32 cellular contexts compared by ENCODE assay signal in genomic region chr5:95872333-95873268, GRCh38. TPM values are rescaled to one million over a fixed set of nuclear protein-coding genes. Genes with fewer than 3 reads are reported as not detected.
A peak's percentile ranks its signal among the peaks of the same experiment; 100 is the strongest.
DNase-seq lines count a peak whose midpoint lies in the region; ATAC-seq, FAIRE-seq and TF ChIP-seq lines count a peak whose summit lies in the region.
"Had no signal": no experiment of that assay in that cellular context is flagged by ENCODE, and none has a peak within 500 bp of the region (broad histone marks: within the 10 kb centered on the region; RNA-seq: fewer than 3 reads in every experiment).

No MANE protein-coding gene starts in this region.

- H3K79me2 ChIP-seq in trophoblast cell (ENCODE audit: control insufficient read depth, insufficient read depth, low read length, poor library complexity), result no peaks in the 10 kb centered on the region

- no peak overlapping the region for H3K4me2 ChIP-seq in trophoblast cell (ENCODE audit: low read length)

- H4K91ac ChIP-seq in trophoblast cell (ENCODE audit: low read depth, low read length), result no peak overlapping the region

- peaks cover 42% of the 10 kb centered on the region for H3K4me1 Mint-ChIP-seq in activated naive CD4-positive, alpha-beta T cell treated with anti-CD3 and anti-CD28 coated beads, Interleukin-2, amount 50 U/mL, for 24 hours
- peaks cover 31% of the 10 kb centered on the region for H3K4me1 Mint-ChIP-seq in activated CD8-positive, alpha-beta T cell treated with anti-CD3 and anti-CD28 coated beads, Interleukin-2, amount 10 ng/mL, durations not matched to agents 7 days and 5 days (ENCODE audit: low read depth)

- POLR2A ChIA-PET in activated CD8-positive, alpha-beta T cell treated with anti-CD3 and anti-CD28 coated beads, Interleukin-2, amount 10 ng/mL, durations not matched to agents 7 days and 5 days (lab: Charles Lee), result no interaction called here

- H4K12ac ChIP-seq in trophoblast cell (ENCODE audit: low read depth, low read length), result no peak overlapping the region

- no peak for TF ChIP-seq CTCF in body of pancreas (IDR thresholded peaks at IDR 0.05)
- no peak for TF ChIP-seq CTCF in D721Med (IDR thresholded peaks at IDR 0.05; ENCODE audit: insufficient read depth, missing control alignments)

- H3K9ac ChIP-seq in trophoblast cell (ENCODE audit: low read length), result no peak overlapping the region
- H3K9ac ChIP-seq: KMS-11 had no signal

- no peak overlapping the region for H3K4me3 Mint-ChIP-seq in activated naive CD4-positive, alpha-beta T cell treated with anti-CD3 and anti-CD28 coated beads, Interleukin-2, amount 50 U/mL, for 24 hours
- H3K4me3 Mint-ChIP-seq in activated CD8-positive, alpha-beta T cell treated with anti-CD3 and anti-CD28 coated beads, Interleukin-2, amount 10 ng/mL, durations not matched to agents 7 days and 5 days, result no peak overlapping the region
- H3K4me3 Mint-ChIP-seq: CD4-positive, alpha-beta T cell; dendritic cell treated with granulocyte-macrophage colony-stimulating factor and Interleukin-4, amounts not matched to agents 40 ng/mL and 50 ng/mL, for 4 days; naive B cell; stimulated activated effector memory CD8-positive, alpha-beta T cell treated with anti-CD3 and anti-CD28 coated beads, Interleukin-12 subunit alpha, Interleukin-12 subunit beta, amount 100 ng/mL, for 72 hours had no signal

- no peaks in the 10 kb centered on the region for H3K79me1 ChIP-seq in trophoblast cell (ENCODE audit: low read length)

- CTCF ChIA-PET in activated CD8-positive, alpha-beta T cell treated with anti-CD3 and anti-CD28 coated beads, Interleukin-2, amount 10 ng/mL, durations not matched to agents 7 days and 5 days (lab: Charles Lee), result interaction anchor here (1.2 to 1.3 kb wide), 2 partner anchors 89 to 92 kb away, joined by 3 read pairs; partner anchors contain the start of gene ELL2

- no peak overlapping the region for H2AK5ac ChIP-seq in trophoblast cell (ENCODE audit: low read length)

- 54 to 71% methylated on average over 6 of the region's 6 CpGs for WGBS in body of pancreas, 2 donors
- no CpG with 5 or more reads among the region's 6 CpGs for WGBS in trophoblast cell (ENCODE audit: extremely low coverage, insufficient coverage, insufficient read length)

- H3K4me1 ChIP-seq in body of pancreas (peaks cover 6% of the 10 kb centered on the region), trophoblast cell (ENCODE audit: control insufficient read depth in 1 of 2, insufficient read depth in 2 of 2, low read length in 2 of 2) (peaks cover 6 to 10% of the 10 kb centered on the region in 2 experiments)
- H3K4me1 ChIP-seq: prostate gland had no signal

- H3K36me3 Mint-ChIP-seq in activated naive CD4-positive, alpha-beta T cell treated with anti-CD3 and anti-CD28 coated beads, Interleukin-2, amount 50 U/mL, for 24 hours, result peaks cover 1% of the 10 kb centered on the region
- H3K36me3 Mint-ChIP-seq in activated CD8-positive, alpha-beta T cell treated with anti-CD3 and anti-CD28 coated beads, Interleukin-2, amount 10 ng/mL, durations not matched to agents 7 days and 5 days (ENCODE audit: low read depth), result peaks cover 9% of the 10 kb centered on the region
- H3K36me3 Mint-ChIP-seq: naive B cell; stimulated activated effector memory CD8-positive, alpha-beta T cell treated with anti-CD3 and anti-CD28 coated beads, Interleukin-12 subunit alpha, Interleukin-12 subunit beta, amount 100 ng/mL, for 72 hours had no signal

- DNase-seq in activated naive CD4-positive, alpha-beta T cell treated with Interleukin-2 at 50 U/mL for 16 hours, result no peak
- DNase-seq in GM19239 (ENCODE audit: insufficient read length, low spot score), result no peak
- DNase-seq in body of pancreas, result no peak
- DNase-seq in trophoblast cell, result no peak
- DNase-seq in activated CD8-positive, alpha-beta T cell treated with anti-CD3 and anti-CD28 coated beads, Interleukin-2, amount 10 ng/mL, durations not matched to agents 7 days and 5 days, result no peak
- no peak for DNase-seq in D721Med (ENCODE audit: insufficient read length, low spot score)
- DNase-seq: activated CD4-positive, alpha-beta T cell treated with anti-CD3 and anti-CD28 coated beads, Interleukin-2, amount 50 U/mL, for 48 hours; activated CD4-positive, CD25-positive, alpha-beta regulatory T cell treated with anti-CD3 and anti-CD28 coated beads, Interleukin-2, amount 50 U/mL, for 72 hours; CD4-positive, alpha-beta T cell; central memory CD4-positive, alpha-beta T cell; DND-41; heart right ventricle; kidney; lower lobe of right lung; MG63; midbrain; naive B cell; NCI-H2029; NCI-H524; NK-92 treated with Interleukin-12 subunit alpha and Interleukin-12 subunit beta, amount 100 ng/mL, for 24 hours; PC-3 had no signal

- H3K27me3 Mint-ChIP-seq in activated naive CD4-positive, alpha-beta T cell treated with anti-CD3 and anti-CD28 coated beads, Interleukin-2, amount 50 U/mL, for 24 hours, result no peaks in the 10 kb centered on the region
- no peaks in the 10 kb centered on the region for H3K27me3 Mint-ChIP-seq in activated CD8-positive, alpha-beta T cell treated with anti-CD3 and anti-CD28 coated beads, Interleukin-2, amount 10 ng/mL, durations not matched to agents 7 days and 5 days (ENCODE audit: low read depth)
- H3K27me3 Mint-ChIP-seq: dendritic cell treated with granulocyte-macrophage colony-stimulating factor and Interleukin-4, amounts not matched to agents 40 ng/mL and 50 ng/mL, for 4 days; naive B cell had no signal

- H3K4ac ChIP-seq in trophoblast cell (ENCODE audit: low read depth, low read length), result no peak overlapping the region

- intact Hi-C loops in body of pancreas (cut with DNase I), result no loop called here

- H3K27ac Mint-ChIP-seq in activated naive CD4-positive, alpha-beta T cell treated with anti-CD3 and anti-CD28 coated beads, Interleukin-2, amount 50 U/mL, for 24 hours, result peak overlapping the region; percentile 20
- H3K27ac Mint-ChIP-seq in activated CD8-positive, alpha-beta T cell treated with anti-CD3 and anti-CD28 coated beads, Interleukin-2, amount 10 ng/mL, durations not matched to agents 7 days and 5 days, result no peak overlapping the region
- H3K27ac Mint-ChIP-seq: activated T-helper 2 cell treated with anti-CD3 and anti-CD28 coated beads, Interferon-gamma antibody, Interleukin-2, Interleukin-4, amounts not matched to agents 10 μg/mL and 5 μg/mL and 100 μg/mL, durations not matched to agents 14 hours and 24 hours and 36 hours; CD4-positive, alpha-beta T cell; dendritic cell treated with granulocyte-macrophage colony-stimulating factor and Interleukin-4, amounts not matched to agents 40 ng/mL and 50 ng/mL, for 4 days; stimulated activated effector memory CD8-positive, alpha-beta T cell treated with anti-CD3 and anti-CD28 coated beads, Interleukin-12 subunit alpha, Interleukin-12 subunit beta, amount 100 ng/mL, for 72 hours had no signal

- H3K27ac ChIP-seq in body of pancreas, result no peak overlapping the region
- H3K27ac ChIP-seq in trophoblast cell (ENCODE audit: low read depth, low read length), result no peak overlapping the region
- H3K27ac ChIP-seq: heart right ventricle, KMS-11, lower lobe of right lung, prostate gland, suprapubic skin had no signal

- H3K18ac ChIP-seq in trophoblast cell (ENCODE audit: low read length), result no peak overlapping the region

- H3K36me3 ChIP-seq in body of pancreas (replicated peaks in 1 of 2; ENCODE audit: insufficient read depth in 1 of 2, low read depth in 2 of 2), result no peaks in the 10 kb centered on the region
- H3K36me3 ChIP-seq in trophoblast cell (ENCODE audit: control insufficient read depth in 1 of 2, insufficient read depth in 2 of 2, low read length in 2 of 2), result no peaks in the 10 kb centered on the region
- H3K36me3 ChIP-seq: heart right ventricle, lower lobe of right lung, MG63, prostate gland, suprapubic skin had no signal

- H3K4me3 ChIP-seq in body of pancreas (no peak overlapping the region), trophoblast cell (ENCODE audit: low read depth, low read length) (peak overlapping the region; percentile 8)
- H3K4me3 ChIP-seq: heart right ventricle, lower lobe of right lung, MG63, prostate gland, suprapubic skin had no signal

- no peak overlapping the region for H3K23ac ChIP-seq in trophoblast cell (ENCODE audit: low read length)

- H3K14ac ChIP-seq in trophoblast cell (ENCODE audit: low read length), result no peak overlapping the region

- H2AFZ ChIP-seq in trophoblast cell (ENCODE audit: insufficient read depth, low read length, poor library complexity), result no peak overlapping the region

- TF ChIP-seq POLR2A in body of pancreas (IDR thresholded peaks at IDR 0.05), result no peak

- ATAC-seq in body of pancreas (peak; percentile 21), SK-N-SH treated with all-trans-retinoic acid at 6 μM for 48 hours (no peak)
- no peak for ATAC-seq in activated CD8-positive, alpha-beta T cell treated with anti-CD3 and anti-CD28 coated beads, Interleukin-2, amount 10 ng/mL, durations not matched to agents 7 days and 5 days
- ATAC-seq: lower lobe of right lung; PC-3; stimulated activated effector memory CD8-positive, alpha-beta T cell treated with anti-CD3 and anti-CD28 coated beads, Interleukin-12 subunit alpha, Interleukin-12 subunit beta, amount 100 ng/mL, for 72 hours had no signal

- H2BK12ac ChIP-seq in trophoblast cell (ENCODE audit: low read length), result no peak overlapping the region

- FAIRE-seq in GM19239 (lab: Jason Lieb, UNC) (peak; percentile 14), D721Med (lab: Jason Lieb, UNC) (no peak)
- FAIRE-seq: A204.1, astrocyte, H54, kidney had no signal

- H3K9me3 ChIP-seq in body of pancreas, result no peaks in the 10 kb centered on the region
- peaks cover 2% of the 10 kb centered on the region for H3K9me3 ChIP-seq in trophoblast cell (ENCODE audit: insufficient read depth, low read depth, low read length)
- H3K9me3 ChIP-seq: heart right ventricle, lower lobe of right lung, MG63, prostate gland, suprapubic skin had no signal

- H2BK120ac ChIP-seq in trophoblast cell (ENCODE audit: insufficient read depth, low read length, poor library complexity), result no peak overlapping the region

- H3K27me3 ChIP-seq in body of pancreas (no peaks in the 10 kb centered on the region), trophoblast cell (ENCODE audit: insufficient read depth, low read length) (no peaks in the 10 kb centered on the region)
- H3K27me3 ChIP-seq: heart right ventricle, MG63, suprapubic skin had no signal

- H4K8ac ChIP-seq in trophoblast cell (ENCODE audit: low read depth, low read length), result no peak overlapping the region

- H2BK5ac ChIP-seq in trophoblast cell (ENCODE audit: low read depth, low read length, poor library complexity), result no peak overlapping the region

- H3K9me3 Mint-ChIP-seq in activated naive CD4-positive, alpha-beta T cell treated with anti-CD3 and anti-CD28 coated beads, Interleukin-2, amount 50 U/mL, for 24 hours, result no peaks in the 10 kb centered on the region
- H3K9me3 Mint-ChIP-seq in activated CD8-positive, alpha-beta T cell treated with anti-CD3 and anti-CD28 coated beads, Interleukin-2, amount 10 ng/mL, durations not matched to agents 7 days and 5 days (ENCODE audit: insufficient read depth), result peaks cover 6% of the 10 kb centered on the region
- H3K9me3 Mint-ChIP-seq: CD4-positive, alpha-beta T cell; dendritic cell treated with granulocyte-macrophage colony-stimulating factor and Interleukin-4, amounts not matched to agents 40 ng/mL and 50 ng/mL, for 4 days; stimulated activated effector memory CD8-positive, alpha-beta T cell treated with anti-CD3 and anti-CD28 coated beads, Interleukin-12 subunit alpha, Interleukin-12 subunit beta, amount 100 ng/mL, for 72 hours had no signal

RNA-seq across cellular contexts. Expression of gene GLRX, which starts 50.1 kb away (rescaled TPM):
- total RNA-seq in body of pancreas, result 10 to 100 TPM in 1 of 2 donors, 1 to 10 TPM in 1; 8.6 to 17.6 TPM
- 63.7 and 67.6 TPM in 2 replicates for polyA plus RNA-seq in trophoblast cell (2013)
- total RNA-seq in activated CD8-positive, alpha-beta T cell treated with anti-CD3 and anti-CD28 coated beads, Interleukin-2, amount 10 ng/mL, durations not matched to agents 7 days and 5 days, result 10 to 100 TPM; 65.4 to 67.4 TPM
